ENCODE assay signal across 24 cellular contexts in the genomic region with DNA sequence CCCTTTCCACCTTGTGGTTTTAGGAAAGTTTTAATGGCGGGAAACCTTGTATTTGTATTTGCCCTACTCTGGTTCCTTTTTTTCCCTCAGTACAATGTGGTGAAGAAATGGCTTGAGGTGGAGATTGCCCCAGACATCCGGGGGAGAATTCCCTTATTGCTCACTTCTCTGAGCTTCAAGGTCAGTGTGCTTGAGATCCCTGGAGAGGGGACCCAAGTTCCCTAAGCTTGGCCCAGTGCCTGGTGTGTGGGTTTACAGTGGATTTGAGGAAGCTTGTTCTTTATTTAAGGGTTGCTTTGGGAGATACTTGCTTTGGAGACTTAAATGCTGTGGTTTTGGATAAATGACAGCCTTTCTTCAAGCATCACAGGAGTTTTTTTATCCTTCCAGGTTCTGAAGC. TPM values are rescaled to one million over a fixed set of nuclear protein-coding genes. Genes with fewer than 3 reads are reported as not detected.
DNase-seq lines count a peak whose midpoint lies in the region; ATAC-seq, FAIRE-seq and TF ChIP-seq lines count a peak whose summit lies in the region.
"Had no signal": no experiment of that assay in that cellular context is flagged by ENCODE, and none has a peak within 500 bp of the region (broad histone marks: within the 10 kb centered on the region; RNA-seq: fewer than 3 reads in every experiment).

No MANE protein-coding gene starts in this region.

- POLR2A ChIA-PET in activated naive CD8-positive, alpha-beta T cell treated with anti-CD3 and anti-CD28 coated beads, Interleukin-2, amount 10 ng/mL, durations not matched to agents 7 days and 5 days (lab: Charles Lee): no interaction called here
- POLR2A ChIA-PET in HepG2 (lab: Yijun Ruan, JAX): no interaction called here
- POLR2A ChIA-PET in RWPE1 (lab: Yijun Ruan, JAX; ENCODE audit: low non-redundant PET): no interaction called here

- no peaks in the 10 kb centered on the region for H3K9me3 Mint-ChIP-seq in activated naive CD8-positive, alpha-beta T cell treated with anti-CD3 and anti-CD28 coated beads, Interleukin-2, amount 10 ng/mL, durations not matched to agents 7 days and 5 days
- H3K9me3 Mint-ChIP-seq in activated naive CD8-positive, alpha-beta T cell treated with anti-CD3 and anti-CD28 coated beads, Interleukin-2, amount 50 U/mL, for 24 hours: no peaks in the 10 kb centered on the region
- no peaks in the 10 kb centered on the region for H3K9me3 Mint-ChIP-seq in neural crest cell
- H3K9me3 Mint-ChIP-seq: activated CD4-positive, alpha-beta T cell treated with anti-CD3 and anti-CD28 coated beads, Interleukin-2, amount 10 ng/mL, durations not matched to agents 7 days and 5 days; CD4-positive, CD25-positive, alpha-beta regulatory T cell had no signal

- peaks cover 41% of the 10 kb centered on the region for H3K4me1 Mint-ChIP-seq in activated naive CD8-positive, alpha-beta T cell treated with anti-CD3 and anti-CD28 coated beads, Interleukin-2, amount 10 ng/mL, durations not matched to agents 7 days and 5 days
- peaks cover 5% of the 10 kb centered on the region for H3K4me1 Mint-ChIP-seq in activated naive CD8-positive, alpha-beta T cell treated with anti-CD3 and anti-CD28 coated beads, Interleukin-2, amount 50 U/mL, for 24 hours
- no peaks in the 10 kb centered on the region for H3K4me1 Mint-ChIP-seq in neural crest cell

- no peaks in the 10 kb centered on the region for H3K79me2 ChIP-seq in HepG2 (ENCODE audit: insufficient read depth, low read length)

- no peaks in the 10 kb centered on the region for H3K27me3 Mint-ChIP-seq in activated naive CD8-positive, alpha-beta T cell treated with anti-CD3 and anti-CD28 coated beads, Interleukin-2, amount 10 ng/mL, durations not matched to agents 7 days and 5 days
- no peaks in the 10 kb centered on the region for H3K27me3 Mint-ChIP-seq in activated naive CD8-positive, alpha-beta T cell treated with anti-CD3 and anti-CD28 coated beads, Interleukin-2, amount 50 U/mL, for 24 hours
- no peaks in the 10 kb centered on the region for H3K27me3 Mint-ChIP-seq in neural crest cell (ENCODE audit: low read depth)
- H3K27me3 Mint-ChIP-seq: activated CD4-positive, alpha-beta T cell treated with anti-CD3 and anti-CD28 coated beads, Interleukin-2, amount 10 ng/mL, durations not matched to agents 7 days and 5 days; CD4-positive, CD25-positive, alpha-beta regulatory T cell had no signal

- H3K4me1 ChIP-seq in HepG2 (ENCODE audit: insufficient read depth, low read length): peaks cover 13% of the 10 kb centered on the region
- no peaks in the 10 kb centered on the region for H3K4me1 ChIP-seq in small intestine (ENCODE audit: control insufficient read depth in 2 of 2, insufficient read depth in 1 of 2, low read depth in 1 of 2, low read length in 1 of 2)
- H3K4me1 ChIP-seq: body of pancreas, suprapubic skin had no signal

- H3K27ac ChIP-seq in HepG2 (ENCODE audit: extremely low read length, insufficient read depth, low read length) (no peak overlapping the region), RWPE1 (no peak overlapping the region), small intestine (ENCODE audit: low read depth in 1 of 2, low read length in 1 of 2) (no peak overlapping the region)
- H3K27ac ChIP-seq: body of pancreas, spleen, suprapubic skin had no signal

- no peak overlapping the region for H2AFZ ChIP-seq in HepG2 (ENCODE audit: low read length)

- FAIRE-seq in HepG2 (lab: Jason Lieb, UNC) (no peak), small intestine (lab: Jason Lieb, UNC) (no peak)
- FAIRE-seq: A204.1, endothelial cell of umbilical vein had no signal

- no peaks in the 10 kb centered on the region for H4K20me1 ChIP-seq in HepG2 (ENCODE audit: insufficient read depth, low read length)

- peak overlapping the region; percentile 42 for H3K27ac Mint-ChIP-seq in activated naive CD8-positive, alpha-beta T cell treated with anti-CD3 and anti-CD28 coated beads, Interleukin-2, amount 10 ng/mL, durations not matched to agents 7 days and 5 days
- no peak overlapping the region for H3K27ac Mint-ChIP-seq in activated naive CD8-positive, alpha-beta T cell treated with anti-CD3 and anti-CD28 coated beads, Interleukin-2, amount 50 U/mL, for 24 hours
- peak overlapping the region; percentile 43 for H3K27ac Mint-ChIP-seq in neural crest cell (ENCODE audit: unreplicated experiment)
- H3K27ac Mint-ChIP-seq: activated CD4-positive, alpha-beta T cell treated with anti-CD3 and anti-CD28 coated beads, Interleukin-2, amount 10 ng/mL, durations not matched to agents 7 days and 5 days; CD4-positive, CD25-positive, alpha-beta regulatory T cell had no signal

- no peak for TF ChIP-seq POLR2A in HepG2 (IDR thresholded peaks at IDR 0.05; ENCODE audit: insufficient read depth in 1 of 2, low read depth in 2 of 2, low read length in 2 of 2)

- TF ChIP-seq CTCF in neural crest cell (conservative IDR thresholded peaks at IDR 0.05) (no peak), HepG2 (CRISPR knock-in tag; IDR thresholded peaks at IDR 0.05) (no peak), RWPE1 (conservative IDR thresholded peaks at IDR 0.05; ENCODE audit: low read depth) (no peak)

- no peak for TF ChIP-seq RAD21 in HepG2 (CRISPR knock-in tag; IDR thresholded peaks at IDR 0.05)

- no peak overlapping the region for H3K4me2 ChIP-seq in HepG2 (ENCODE audit: low read depth, low read length)

- 96% methylated on average over 2 of the region's 2 CpGs for WGBS in HepG2 (ENCODE audit: low lambda C conversion rate)
- 57 to 81% (median 69%) methylated on average over 2 of the region's 2 CpGs for WGBS in small intestine, 3 donors

- in situ Hi-C loops in HepG2 (cut with HindIII; ENCODE audit: extremely low pct_ligation_motif_present, low pct_unique_long_range_greater_than_20kb): no loop called here

- H3K27me3 ChIP-seq in HepG2 (ENCODE audit: control insufficient read depth in 1 of 2, insufficient read depth in 2 of 2, low read length in 2 of 2) (no peaks in the 10 kb centered on the region), small intestine (ENCODE audit: control insufficient read depth in 2 of 2, insufficient read depth in 2 of 2, low read length in 2 of 2) (no peaks in the 10 kb centered on the region)
- H3K27me3 ChIP-seq: body of pancreas, spleen, suprapubic skin had no signal

- CTCF ChIA-PET in HepG2 (lab: Yijun Ruan, JAX; ENCODE audit: low intra/inter-chr PET ratio, low total read pairs) (no interaction called here), RWPE1 (lab: Yijun Ruan, JAX) (interaction anchor here (1.6 kb wide), 1 partner anchor 52 kb away, joined by 3 read pairs; no protein-coding TSS in a partner anchor)

- ATAC-seq in activated naive CD8-positive, alpha-beta T cell treated with anti-CD3 and anti-CD28 coated beads, Interleukin-2, amount 10 ng/mL, durations not matched to agents 7 days and 5 days (ENCODE audit: low read depth): no peak
- ATAC-seq in activated naive CD8-positive, alpha-beta T cell treated with anti-CD3 and anti-CD28 coated beads, Interleukin-2, amount 50 U/mL, for 24 hours: no peak
- ATAC-seq in GM21717 (IDR thresholded peaks at IDR 0.05; ENCODE audit: unreplicated experiment) (no peak), HepG2 (no peak)
- ATAC-seq: body of pancreas had no signal

- no peak overlapping the region for H3K9ac ChIP-seq in HepG2 (ENCODE audit: insufficient read depth, low read depth, low read length)

- H3K4me3 ChIP-seq in HepG2 (replicated peaks in 1 of 3; ENCODE audit: insufficient read depth in 1 of 3, low read depth in 2 of 3, low read length in 3 of 3) (no peak overlapping the region), small intestine (ENCODE audit: low read depth in 1 of 2, low read length in 2 of 2) (no peak overlapping the region)
- H3K4me3 ChIP-seq: body of pancreas, spleen, suprapubic skin had no signal

- TF ChIP-seq EP300 in HepG2 (IDR thresholded peaks at IDR 0.05; ENCODE audit: low read depth in 2 of 2, low read length in 2 of 2) (no peak), HepG2 (CRISPR knock-in tag; IDR thresholded peaks at IDR 0.05; ENCODE audit: borderline replicate concordance) (no peak)

- H3K9me3 ChIP-seq in HepG2 (ENCODE audit: low read length): no peaks in the 10 kb centered on the region
- H3K9me3 ChIP-seq in small intestine (ENCODE audit: control insufficient read depth, low read depth): no peaks in the 10 kb centered on the region
- H3K9me3 ChIP-seq: body of pancreas, spleen, suprapubic skin had no signal

- H3K36me3 ChIP-seq in HepG2 (replicated peaks in 1 of 2; ENCODE audit: control insufficient read depth in 1 of 2, insufficient read depth in 2 of 2, low read length in 2 of 2) (peaks cover 32 to 75% of the 10 kb centered on the region in 2 experiments; a peak in 4 of 5 replicates), small intestine (ENCODE audit: control insufficient read depth in 2 of 2, insufficient read depth in 2 of 2, low read length in 2 of 2) (peaks cover 22 to 23% of the 10 kb centered on the region in 2 donors)

- no TSS peak for BruUV-seq in HepG2 (replicated peaks; lab: Mats Ljungman, UMichigan)

- intact Hi-C loops in HepG2 (cut with micrococcal nuclease; ENCODE audit: unreplicated experiment): loop anchor here (5.0 kb wide), 1 partner anchor 53 kb away; no protein-coding TSS in a partner anchor

- no peak overlapping the region for H3K4me3 Mint-ChIP-seq in activated naive CD8-positive, alpha-beta T cell treated with anti-CD3 and anti-CD28 coated beads, Interleukin-2, amount 10 ng/mL, durations not matched to agents 7 days and 5 days
- no peak overlapping the region for H3K4me3 Mint-ChIP-seq in activated naive CD8-positive, alpha-beta T cell treated with anti-CD3 and anti-CD28 coated beads, Interleukin-2, amount 50 U/mL, for 24 hours
- no peak overlapping the region for H3K4me3 Mint-ChIP-seq in neural crest cell
- H3K4me3 Mint-ChIP-seq: activated CD4-positive, alpha-beta T cell treated with anti-CD3 and anti-CD28 coated beads, Interleukin-2, amount 10 ng/mL, durations not matched to agents 7 days and 5 days; CD4-positive, CD25-positive, alpha-beta regulatory T cell had no signal

- peaks cover 50% of the 10 kb centered on the region for H3K36me3 Mint-ChIP-seq in activated naive CD8-positive, alpha-beta T cell treated with anti-CD3 and anti-CD28 coated beads, Interleukin-2, amount 10 ng/mL, durations not matched to agents 7 days and 5 days
- H3K36me3 Mint-ChIP-seq in activated naive CD8-positive, alpha-beta T cell treated with anti-CD3 and anti-CD28 coated beads, Interleukin-2, amount 50 U/mL, for 24 hours (ENCODE audit: low read depth): peaks cover 74% of the 10 kb centered on the region
- H3K36me3 Mint-ChIP-seq in neural crest cell (ENCODE audit: low read depth): peaks cover 14% of the 10 kb centered on the region

- DNase-seq in activated naive CD8-positive, alpha-beta T cell treated with anti-CD3 and anti-CD28 coated beads, Interleukin-2, amount 10 ng/mL, durations not matched to agents 7 days and 5 days: no peak
- no peak for DNase-seq in activated naive CD8-positive, alpha-beta T cell treated with anti-CD3 and anti-CD28 coated beads, Interleukin-2, amount 50 U/mL, for 24 hours
- DNase-seq in fibroblast of peridontal ligament (ENCODE audit: extremely low read depth): peak; percentile 66
- no peak for DNase-seq in neural crest cell (ENCODE audit: low read depth, low spot score)
- DNase-seq in HepG2 (ENCODE audit: low spot score): no peak
- DNase-seq in RWPE1 (ENCODE audit: low spot score): no peak
- DNase-seq in small intestine: no peak
- DNase-seq: activated CD4-positive, alpha-beta T cell treated with anti-CD3 and anti-CD28 coated beads, Interleukin-2, amount 10 ng/mL, durations not matched to agents 7 days and 5 days; activated CD8-positive, alpha-beta memory T cell treated with anti-CD3 and anti-CD28 coated beads, Interleukin-2, amount 50 U/mL, for 48 hours; CD4-positive, CD25-positive, alpha-beta regulatory T cell; DMS153; NCI-H187 treated with DMSO at 0.1 percent for 48 hours; NK-92 treated with Interleukin-12 subunit alpha and Interleukin-12 subunit beta, amount 100 ng/mL, for 24 hours; stimulated activated CD8-positive, alpha-beta memory T cell treated with anti-CD3 and anti-CD28 coated beads, Interleukin-4, amount 100 ng/mL, for 48 hours; SW 1271 had no signal

RNA-seq across cellular contexts. Expression of a gene that starts 18.3 kb away (rescaled TPM):
- 100 to 1,000 TPM; 117 to 124 TPM for total RNA-seq in activated naive CD8-positive, alpha-beta T cell treated with anti-CD3 and anti-CD28 coated beads, Interleukin-2, amount 10 ng/mL, durations not matched to agents 7 days and 5 days
- total RNA-seq in neural crest cell (not detected in 2 replicates), HepG2 (2016; rRNA removed; fragmentation: Illumina TruSeq; extraction: Trizol) (not detected in 2 replicates)
- total RNA-seq in HepG2 (2016; cell fraction: cytosol; rRNA removed; fragmentation: Illumina TruSeq; extraction: Trizol; ENCODE audit: low read depth): not detected in 2 replicates
- 0.06 TPM in 1 of 2 replicates, not detected in the other for total RNA-seq in HepG2 (2016; cell fraction: insoluble cytoplasmic fraction; rRNA removed; fragmentation: Illumina TruSeq; extraction: Trizol)
- total RNA-seq in HepG2 (2016; cell fraction: membrane; rRNA removed; fragmentation: Illumina TruSeq; extraction: Trizol): 0.10 TPM in 1 of 2 replicates, not detected in the other
- total RNA-seq in HepG2 (2016; cell fraction: nucleus; rRNA removed; fragmentation: Illumina TruSeq; extraction: Trizol): not detected in 2 replicates
- polyA plus RNA-seq in HepG2 (2011; rRNA removed) (0.15 TPM in 1 of 2 replicates, not detected in the other), small intestine (10 to 100 TPM in 1 of 3 donors, 1 to 10 TPM in 2; 1.1 to 29.1 (median 5.4) TPM)
- 0.09 and 0.15 TPM in 2 replicates for polyA plus RNA-seq in HepG2 (2011; cell fraction: cytosol; rRNA removed)
- polyA plus RNA-seq in HepG2 (2011; cell fraction: nucleus; rRNA removed): 0.09 and 0.19 TPM in 2 replicates
- polyA plus RNA-seq in HepG2 (2012): 0.24 and 0.43 TPM in 2 replicates
- not detected in 2 replicates for polyA plus RNA-seq in HepG2 (2016; cell fraction: cytosol; fragmentation: Illumina TruSeq; extraction: Trizol; ENCODE audit: low read depth)
- polyA plus RNA-seq in HepG2 (2016; cell fraction: insoluble cytoplasmic fraction; fragmentation: Illumina TruSeq; extraction: Trizol; ENCODE audit: low read depth): not detected in 2 replicates
- 0.17 TPM in 1 of 2 replicates, not detected in the other for polyA plus RNA-seq in HepG2 (2016; cell fraction: membrane; fragmentation: Illumina TruSeq; extraction: Trizol; ENCODE audit: low read depth)
- polyA plus RNA-seq in HepG2 (2016; cell fraction: nucleus; fragmentation: Illumina TruSeq; extraction: Trizol; ENCODE audit: insufficient read depth, low read depth): not detected in 2 replicates
- 0.24 and 3.0 TPM in 2 replicates for polyA minus RNA-seq in HepG2 (2011; rRNA and poly(A)+ RNA removed; ENCODE audit: low replicate concordance)
- polyA minus RNA-seq in HepG2 (2011; cell fraction: cytosol; rRNA and poly(A)+ RNA removed): not detected in 2 replicates
- not detected in 2 replicates for polyA minus RNA-seq in HepG2 (2011; cell fraction: nucleus; rRNA and poly(A)+ RNA removed)

RNA-seq across cellular contexts. Expression of a gene that starts 24.8 kb away (rescaled TPM):
- total RNA-seq in activated naive CD8-positive, alpha-beta T cell treated with anti-CD3 and anti-CD28 coated beads, Interleukin-2, amount 10 ng/mL, durations not matched to agents 7 days and 5 days: under 1 TPM; 0.74 to 0.94 TPM
- total RNA-seq in neural crest cell (not detected in 2 replicates), HepG2 (2016; rRNA removed; fragmentation: Illumina TruSeq; extraction: Trizol) (0.04 TPM in 1 of 2 replicates, not detected in the other)
- not detected in 2 replicates for total RNA-seq in HepG2 (2016; cell fraction: cytosol; rRNA removed; fragmentation: Illumina TruSeq; extraction: Trizol; ENCODE audit: low read depth)
- total RNA-seq in HepG2 (2016; cell fraction: insoluble cytoplasmic fraction; rRNA removed; fragmentation: Illumina TruSeq; extraction: Trizol): 0.06 TPM in 1 of 2 replicates, not detected in the other
- not detected in 2 replicates for total RNA-seq in HepG2 (2016; cell fraction: membrane; rRNA removed; fragmentation: Illumina TruSeq; extraction: Trizol)
- not detected in 2 replicates for total RNA-seq in HepG2 (2016; cell fraction: nucleus; rRNA removed; fragmentation: Illumina TruSeq; extraction: Trizol)
- polyA plus RNA-seq in HepG2 (2011; rRNA removed) (not detected in 2 replicates), small intestine (under 1 TPM in 1 of 3 donors, not detected in 2; 0.03 TPM)
- not detected in 2 replicates for polyA plus RNA-seq in HepG2 (2011; cell fraction: cytosol; rRNA removed)
- not detected in 2 replicates for polyA plus RNA-seq in HepG2 (2011; cell fraction: nucleus; rRNA removed)
- not detected in 2 replicates for polyA plus RNA-seq in HepG2 (2012)
- not detected in 2 replicates for polyA plus RNA-seq in HepG2 (2016; cell fraction: cytosol; fragmentation: Illumina TruSeq; extraction: Trizol; ENCODE audit: low read depth)
- not detected in 2 replicates for polyA plus RNA-seq in HepG2 (2016; cell fraction: insoluble cytoplasmic fraction; fragmentation: Illumina TruSeq; extraction: Trizol; ENCODE audit: low read depth)
- not detected in 2 replicates for polyA plus RNA-seq in HepG2 (2016; cell fraction: membrane; fragmentation: Illumina TruSeq; extraction: Trizol; ENCODE audit: low read depth)
- not detected in 2 replicates for polyA plus RNA-seq in HepG2 (2016; cell fraction: nucleus; fragmentation: Illumina TruSeq; extraction: Trizol; ENCODE audit: insufficient read depth, low read depth)
- polyA minus RNA-seq in HepG2 (2011; rRNA and poly(A)+ RNA removed; ENCODE audit: low replicate concordance): not detected in 2 replicates
- polyA minus RNA-seq in HepG2 (2011; cell fraction: cytosol; rRNA and poly(A)+ RNA removed): not detected in 2 replicates
- not detected in 2 replicates for polyA minus RNA-seq in HepG2 (2011; cell fraction: nucleus; rRNA and poly(A)+ RNA removed)
- total RNA-seq: body of pancreas; CD4-positive, CD25-positive, alpha-beta regulatory T cell; endothelial cell of umbilical vein; lung microvascular endothelial cell; M059J; myocyte; suprapubic skin had no signal
- polyA plus RNA-seq: CD4-positive, CD25-positive, alpha-beta regulatory T cell; endothelial cell of umbilical vein had no signal

RNA-seq across cellular contexts. Expression of a gene that starts 37.4 kb away (rescaled TPM):
- 10 to 100 TPM; 45.1 to 49.9 TPM for total RNA-seq in activated naive CD8-positive, alpha-beta T cell treated with anti-CD3 and anti-CD28 coated beads, Interleukin-2, amount 10 ng/mL, durations not matched to agents 7 days and 5 days
- total RNA-seq in neural crest cell: 74.1 and 76.4 TPM in 2 replicates
- 40.3 and 52.8 TPM in 2 replicates for total RNA-seq in HepG2 (2016; rRNA removed; fragmentation: Illumina TruSeq; extraction: Trizol)
- total RNA-seq in HepG2 (2016; cell fraction: cytosol; rRNA removed; fragmentation: Illumina TruSeq; extraction: Trizol; ENCODE audit: low read depth): 27.0 and 30.8 TPM in 2 replicates
- 34.1 and 54.5 TPM in 2 replicates for total RNA-seq in HepG2 (2016; cell fraction: insoluble cytoplasmic fraction; rRNA removed; fragmentation: Illumina TruSeq; extraction: Trizol)
- 18.0 and 20.8 TPM in 2 replicates for total RNA-seq in HepG2 (2016; cell fraction: membrane; rRNA removed; fragmentation: Illumina TruSeq; extraction: Trizol)
- total RNA-seq in HepG2 (2016; cell fraction: nucleus; rRNA removed; fragmentation: Illumina TruSeq; extraction: Trizol): 98.0 and 102 TPM in 2 replicates
- polyA plus RNA-seq in HepG2 (2011; rRNA removed): 12.8 and 17.7 TPM in 2 replicates
- polyA plus RNA-seq in HepG2 (2011; cell fraction: cytosol; rRNA removed): 9.6 and 9.7 TPM in 2 replicates
- 42.8 and 48.5 TPM in 2 replicates for polyA plus RNA-seq in HepG2 (2011; cell fraction: nucleus; rRNA removed)
- polyA plus RNA-seq in HepG2 (2012): 17.7 and 25.7 TPM in 2 replicates
- 3.2 and 3.6 TPM in 2 replicates for polyA plus RNA-seq in HepG2 (2016; cell fraction: cytosol; fragmentation: Illumina TruSeq; extraction: Trizol; ENCODE audit: low read depth)
- 22.1 and 22.5 TPM in 2 replicates for polyA plus RNA-seq in HepG2 (2016; cell fraction: insoluble cytoplasmic fraction; fragmentation: Illumina TruSeq; extraction: Trizol; ENCODE audit: low read depth)
- polyA plus RNA-seq in HepG2 (2016; cell fraction: membrane; fragmentation: Illumina TruSeq; extraction: Trizol; ENCODE audit: low read depth): 5.0 and 5.4 TPM in 2 replicates
- polyA plus RNA-seq in HepG2 (2016; cell fraction: nucleus; fragmentation: Illumina TruSeq; extraction: Trizol; ENCODE audit: insufficient read depth, low read depth): 93.1 and 111 TPM in 2 replicates
- polyA minus RNA-seq in HepG2 (2011; rRNA and poly(A)+ RNA removed; ENCODE audit: low replicate concordance): 43.3 and 78.6 TPM in 2 replicates
- polyA minus RNA-seq in HepG2 (2011; cell fraction: cytosol; rRNA and poly(A)+ RNA removed): 18.0 and 22.6 TPM in 2 replicates
- polyA minus RNA-seq in HepG2 (2011; cell fraction: nucleus; rRNA and poly(A)+ RNA removed): 41.7 and 65.8 TPM in 2 replicates
- polyA plus RNA-seq in small intestine: 10 to 100 TPM in 1 of 3 donors, 1 to 10 TPM in 2; 5.9 to 17.4 (median 9.2) TPM

RNA-seq across cellular contexts. Expression of a gene that starts 37.6 kb away (rescaled TPM):
- total RNA-seq in activated naive CD8-positive, alpha-beta T cell treated with anti-CD3 and anti-CD28 coated beads, Interleukin-2, amount 10 ng/mL, durations not matched to agents 7 days and 5 days: 100 to 1,000 TPM; 264 to 291 TPM
- total RNA-seq in neural crest cell: 263 and 275 TPM in 2 replicates
- 517 and 673 TPM in 2 replicates for total RNA-seq in HepG2 (2016; rRNA removed; fragmentation: Illumina TruSeq; extraction: Trizol)
- total RNA-seq in HepG2 (2016; cell fraction: cytosol; rRNA removed; fragmentation: Illumina TruSeq; extraction: Trizol; ENCODE audit: low read depth): 258 and 328 TPM in 2 replicates
- 493 and 717 TPM in 2 replicates for total RNA-seq in HepG2 (2016; cell fraction: insoluble cytoplasmic fraction; rRNA removed; fragmentation: Illumina TruSeq; extraction: Trizol)
- total RNA-seq in HepG2 (2016; cell fraction: membrane; rRNA removed; fragmentation: Illumina TruSeq; extraction: Trizol): 437 and 464 TPM in 2 replicates
- 157 and 178 TPM in 2 replicates for total RNA-seq in HepG2 (2016; cell fraction: nucleus; rRNA removed; fragmentation: Illumina TruSeq; extraction: Trizol)
- polyA plus RNA-seq in HepG2 (2011; rRNA removed): 276 and 312 TPM in 2 replicates
- 160 and 250 TPM in 2 replicates for polyA plus RNA-seq in HepG2 (2011; cell fraction: cytosol; rRNA removed)
- 31.3 and 53.0 TPM in 2 replicates for polyA plus RNA-seq in HepG2 (2011; cell fraction: nucleus; rRNA removed)
- 263 and 341 TPM in 2 replicates for polyA plus RNA-seq in HepG2 (2012)
- polyA plus RNA-seq in HepG2 (2016; cell fraction: cytosol; fragmentation: Illumina TruSeq; extraction: Trizol; ENCODE audit: low read depth): 314 and 388 TPM in 2 replicates
- polyA plus RNA-seq in HepG2 (2016; cell fraction: insoluble cytoplasmic fraction; fragmentation: Illumina TruSeq; extraction: Trizol; ENCODE audit: low read depth): 638 and 679 TPM in 2 replicates
- polyA plus RNA-seq in HepG2 (2016; cell fraction: membrane; fragmentation: Illumina TruSeq; extraction: Trizol; ENCODE audit: low read depth): 396 and 455 TPM in 2 replicates
- 274 and 284 TPM in 2 replicates for polyA plus RNA-seq in HepG2 (2016; cell fraction: nucleus; fragmentation: Illumina TruSeq; extraction: Trizol; ENCODE audit: insufficient read depth, low read depth)
- 11.6 and 27.9 TPM in 2 replicates for polyA minus RNA-seq in HepG2 (2011; rRNA and poly(A)+ RNA removed; ENCODE audit: low replicate concordance)
- polyA minus RNA-seq in HepG2 (2011; cell fraction: cytosol; rRNA and poly(A)+ RNA removed): 25.3 and 27.0 TPM in 2 replicates
- 14.5 and 28.2 TPM in 2 replicates for polyA minus RNA-seq in HepG2 (2011; cell fraction: nucleus; rRNA and poly(A)+ RNA removed)
- 1,000 to 10,000 TPM in 2 of 3 donors, 100 to 1,000 TPM in 1; 975 to 1,935 (median 1,087) TPM for polyA plus RNA-seq in small intestine

RNA-seq across cellular contexts. Expression of a gene that starts 45.2 kb away (rescaled TPM):
- under 1 TPM; 0.17 to 0.67 TPM for total RNA-seq in activated naive CD8-positive, alpha-beta T cell treated with anti-CD3 and anti-CD28 coated beads, Interleukin-2, amount 10 ng/mL, durations not matched to agents 7 days and 5 days
- total RNA-seq in neural crest cell (not detected in 2 replicates), HepG2 (2016; rRNA removed; fragmentation: Illumina TruSeq; extraction: Trizol) (not detected in 2 replicates)
- total RNA-seq in HepG2 (2016; cell fraction: cytosol; rRNA removed; fragmentation: Illumina TruSeq; extraction: Trizol; ENCODE audit: low read depth): not detected in 2 replicates
- total RNA-seq in HepG2 (2016; cell fraction: insoluble cytoplasmic fraction; rRNA removed; fragmentation: Illumina TruSeq; extraction: Trizol): not detected in 2 replicates
- total RNA-seq in HepG2 (2016; cell fraction: membrane; rRNA removed; fragmentation: Illumina TruSeq; extraction: Trizol): not detected in 2 replicates
- not detected in 2 replicates for total RNA-seq in HepG2 (2016; cell fraction: nucleus; rRNA removed; fragmentation: Illumina TruSeq; extraction: Trizol)
- polyA plus RNA-seq in HepG2 (2011; rRNA removed) (not detected in 2 replicates), small intestine (not detected)
- not detected in 2 replicates for polyA plus RNA-seq in HepG2 (2011; cell fraction: cytosol; rRNA removed)
- not detected in 2 replicates for polyA plus RNA-seq in HepG2 (2011; cell fraction: nucleus; rRNA removed)
- not detected in 2 replicates for polyA plus RNA-seq in HepG2 (2012)
- not detected in 2 replicates for polyA plus RNA-seq in HepG2 (2016; cell fraction: cytosol; fragmentation: Illumina TruSeq; extraction: Trizol; ENCODE audit: low read depth)
- not detected in 2 replicates for polyA plus RNA-seq in HepG2 (2016; cell fraction: insoluble cytoplasmic fraction; fragmentation: Illumina TruSeq; extraction: Trizol; ENCODE audit: low read depth)
- not detected in 2 replicates for polyA plus RNA-seq in HepG2 (2016; cell fraction: membrane; fragmentation: Illumina TruSeq; extraction: Trizol; ENCODE audit: low read depth)
- polyA plus RNA-seq in HepG2 (2016; cell fraction: nucleus; fragmentation: Illumina TruSeq; extraction: Trizol; ENCODE audit: insufficient read depth, low read depth): not detected in 2 replicates
- polyA minus RNA-seq in HepG2 (2011; rRNA and poly(A)+ RNA removed; ENCODE audit: low replicate concordance): 0.49 TPM in 1 of 2 replicates, not detected in the other
- polyA minus RNA-seq in HepG2 (2011; cell fraction: cytosol; rRNA and poly(A)+ RNA removed): not detected in 2 replicates
- polyA minus RNA-seq in HepG2 (2011; cell fraction: nucleus; rRNA and poly(A)+ RNA removed): not detected in 2 replicates
- total RNA-seq: CD4-positive, CD25-positive, alpha-beta regulatory T cell; endothelial cell of umbilical vein; lung microvascular endothelial cell; myocyte; spleen; suprapubic skin had no signal
- polyA plus RNA-seq: CD4-positive, CD25-positive, alpha-beta regulatory T cell; endothelial cell of umbilical vein had no signal

Comparison
In these comparisons a context has a peak if more than half of its experiments do, and no peak if none do; other contexts are left out.
1. RNA of a gene that starts 18.3 kb away (total RNA-seq): 117 to 124 TPM in activated naive CD8-positive, alpha-beta T cell treated with anti-CD3 and anti-CD28 coated beads, Interleukin-2, amount 10 ng/mL, durations not matched to agents 7 days and 5 days; not detected in neural crest cell and 0.06 to 0.10 TPM in HepG2; every median in the first group is over 100 times any median in the second.